In the genomic region with DNA sequence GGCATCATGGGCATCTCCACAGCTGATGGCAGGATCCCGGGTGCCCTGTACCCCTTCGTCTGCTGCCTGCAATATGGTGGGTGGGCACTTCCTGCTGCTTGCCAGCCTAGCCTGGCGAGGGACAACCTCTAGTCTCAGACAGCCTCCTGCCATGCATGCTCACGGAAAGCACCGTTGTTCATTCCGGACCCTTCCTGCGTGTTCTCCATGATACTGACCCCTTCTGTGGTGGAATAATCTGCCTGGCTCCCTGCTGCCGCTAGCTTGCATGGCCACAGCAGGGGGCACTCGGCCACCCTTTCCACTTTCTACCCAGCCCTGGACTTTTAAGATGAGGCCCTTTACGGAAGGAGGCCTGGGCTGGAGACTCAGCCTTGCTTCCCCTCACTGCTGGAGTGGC, we compare ENCODE assay signal across 32 cellular contexts. TPM values are rescaled to one million over a fixed set of nuclear protein-coding genes. Genes with fewer than 3 reads are reported as not detected.
"Had no signal": no experiment of that assay in that cellular context is flagged by ENCODE, and none has a peak within 500 bp of the region (broad histone marks: within the 10 kb centered on the region; RNA-seq: fewer than 3 reads in every experiment).

No MANE protein-coding gene starts in this region.

- ATAC-seq: activated naive CD4-positive, alpha-beta T cell treated with anti-CD3 and anti-CD28 coated beads, Interleukin-2, amount 50 U/mL, for 72 hours; activated naive CD8-positive, alpha-beta T cell treated with anti-CD3 and anti-CD28 coated beads, Interleukin-2, amount 50 U/mL, for 24 hours; activated T-cell treated with anti-CD3 and anti-CD28 coated beads, Interleukin-2, amount 50 U/mL, for 4 hours; Right ventricle myocardium inferior; T-cell had no signal

- H3K9me3 ChIP-seq: MG63 had no signal

- H3K36me3 ChIP-seq: brain microvascular endothelial cell, MG63 had no signal

- H3K27ac Mint-ChIP-seq: activated CD4-positive, alpha-beta memory T cell treated with anti-CD3 and anti-CD28 coated beads for 36 hours; activated CD4-positive, alpha-beta T cell treated with anti-CD3 and anti-CD28 coated beads, Interleukin-2, amount 10 ng/mL, durations not matched to agents 7 days and 5 days; activated naive CD4-positive, alpha-beta T cell treated with anti-CD3 and anti-CD28 coated beads, Interleukin-2, amount 50 U/mL, for 72 hours; activated naive CD8-positive, alpha-beta T cell treated with anti-CD3 and anti-CD28 coated beads, Interleukin-2, amount 50 U/mL, for 24 hours; T-cell had no signal

- H3K36me3 Mint-ChIP-seq: activated CD4-positive, alpha-beta memory T cell treated with anti-CD3 and anti-CD28 coated beads for 36 hours; activated naive CD4-positive, alpha-beta T cell treated with anti-CD3 and anti-CD28 coated beads, Interleukin-2, amount 50 U/mL, for 72 hours; T-cell had no signal

- DNase-seq: activated CD4-positive, alpha-beta memory T cell treated with anti-CD3 and anti-CD28 coated beads for 36 hours; activated CD4-positive, alpha-beta T cell treated with anti-CD3 and anti-CD28 coated beads, Interleukin-2, amount 10 ng/mL, durations not matched to agents 7 days and 5 days; activated CD4-positive, CD25-positive, alpha-beta regulatory T cell; activated CD8-positive, alpha-beta memory T cell treated with anti-CD3 and anti-CD28 coated beads for 24 hours; activated effector memory CD4-positive, alpha-beta T cell treated with anti-CD3 and anti-CD28 coated beads, Interleukin-2, amount 50 U/mL, for 16 hours; activated naive CD4-positive, alpha-beta T cell treated with Interleukin-2 at 50 U/mL for 16 hours; activated naive CD8-positive, alpha-beta T cell treated with anti-CD3 and anti-CD28 coated beads, Interleukin-2, amount 50 U/mL, for 24 hours; activated T-cell treated with anti-CD3 and anti-CD28 coated beads, Interleukin-2, amount 50 U/mL, for 4 hours; amniotic stem cell; brain microvascular endothelial cell; MV-4-11; NCI-H1092 treated with DMSO at 0.1 percent for 48 hours; NCI-H1417 treated with DMSO at 0.1 percent for 48 hours; NCI-H1694; NCI-H2029; NCI-H2107; NCI-H2171 treated with DMSO at 0.1 percent for 48 hours; NCI-H226; NCI-H526; NCI-H82; T-cell; T-helper 2 cell had no signal

- H3K4me3 ChIP-seq: MG63, SK-N-MC had no signal

- H3K9me3 Mint-ChIP-seq: activated CD4-positive, alpha-beta memory T cell treated with anti-CD3 and anti-CD28 coated beads for 36 hours; activated CD4-positive, alpha-beta T cell treated with anti-CD3 and anti-CD28 coated beads, Interleukin-2, amount 10 ng/mL, durations not matched to agents 7 days and 5 days; activated naive CD4-positive, alpha-beta T cell treated with anti-CD3 and anti-CD28 coated beads, Interleukin-2, amount 50 U/mL, for 72 hours; activated naive CD8-positive, alpha-beta T cell treated with anti-CD3 and anti-CD28 coated beads, Interleukin-2, amount 50 U/mL, for 24 hours; activated T-cell treated with anti-CD3 and anti-CD28 coated beads, Interleukin-2, amount 50 U/mL, for 4 hours; T-cell had no signal

- H3K9ac ChIP-seq: KMS-11 had no signal

- H3K27ac ChIP-seq: brain microvascular endothelial cell, KMS-11, SK-N-MC, VCaP had no signal

- H3K4me3 Mint-ChIP-seq: activated CD4-positive, alpha-beta memory T cell treated with anti-CD3 and anti-CD28 coated beads for 36 hours; activated CD4-positive, alpha-beta T cell treated with anti-CD3 and anti-CD28 coated beads, Interleukin-2, amount 10 ng/mL, durations not matched to agents 7 days and 5 days; activated naive CD8-positive, alpha-beta T cell treated with anti-CD3 and anti-CD28 coated beads, Interleukin-2, amount 50 U/mL, for 24 hours; activated T-cell treated with anti-CD3 and anti-CD28 coated beads, Interleukin-2, amount 50 U/mL, for 4 hours; T-cell had no signal

- H3K4me2 ChIP-seq: KMS-11 had no signal

- H3K27me3 ChIP-seq: brain microvascular endothelial cell, MG63 had no signal

- H3K27me3 Mint-ChIP-seq: activated CD4-positive, alpha-beta memory T cell treated with anti-CD3 and anti-CD28 coated beads for 36 hours; activated CD4-positive, alpha-beta T cell treated with anti-CD3 and anti-CD28 coated beads, Interleukin-2, amount 10 ng/mL, durations not matched to agents 7 days and 5 days; activated naive CD8-positive, alpha-beta T cell treated with anti-CD3 and anti-CD28 coated beads, Interleukin-2, amount 50 U/mL, for 24 hours; T-cell had no signal

RNA-seq across cellular contexts. Expression of a gene that starts 12.0 kb away (rescaled TPM):
- total RNA-seq: activated CD4-positive, alpha-beta memory T cell treated with anti-CD3 and anti-CD28 coated beads for 36 hours; activated CD4-positive, alpha-beta T cell treated with anti-CD3 and anti-CD28 coated beads, Interleukin-2, amount 10 ng/mL, durations not matched to agents 7 days and 5 days; activated naive CD4-positive, alpha-beta T cell treated with anti-CD3 and anti-CD28 coated beads, Interleukin-2, amount 50 U/mL, for 72 hours; activated T-cell treated with anti-CD3 and anti-CD28 coated beads, Interleukin-2, amount 50 U/mL, for 4 hours; astrocyte; NCI-H460; OCI-LY7; RPMI7951; T-cell had no signal

RNA-seq across cellular contexts. Expression of a gene that starts 52.8 kb away (rescaled TPM):
- total RNA-seq: OCI-LY7 had no signal
